In the genomic region with DNA sequence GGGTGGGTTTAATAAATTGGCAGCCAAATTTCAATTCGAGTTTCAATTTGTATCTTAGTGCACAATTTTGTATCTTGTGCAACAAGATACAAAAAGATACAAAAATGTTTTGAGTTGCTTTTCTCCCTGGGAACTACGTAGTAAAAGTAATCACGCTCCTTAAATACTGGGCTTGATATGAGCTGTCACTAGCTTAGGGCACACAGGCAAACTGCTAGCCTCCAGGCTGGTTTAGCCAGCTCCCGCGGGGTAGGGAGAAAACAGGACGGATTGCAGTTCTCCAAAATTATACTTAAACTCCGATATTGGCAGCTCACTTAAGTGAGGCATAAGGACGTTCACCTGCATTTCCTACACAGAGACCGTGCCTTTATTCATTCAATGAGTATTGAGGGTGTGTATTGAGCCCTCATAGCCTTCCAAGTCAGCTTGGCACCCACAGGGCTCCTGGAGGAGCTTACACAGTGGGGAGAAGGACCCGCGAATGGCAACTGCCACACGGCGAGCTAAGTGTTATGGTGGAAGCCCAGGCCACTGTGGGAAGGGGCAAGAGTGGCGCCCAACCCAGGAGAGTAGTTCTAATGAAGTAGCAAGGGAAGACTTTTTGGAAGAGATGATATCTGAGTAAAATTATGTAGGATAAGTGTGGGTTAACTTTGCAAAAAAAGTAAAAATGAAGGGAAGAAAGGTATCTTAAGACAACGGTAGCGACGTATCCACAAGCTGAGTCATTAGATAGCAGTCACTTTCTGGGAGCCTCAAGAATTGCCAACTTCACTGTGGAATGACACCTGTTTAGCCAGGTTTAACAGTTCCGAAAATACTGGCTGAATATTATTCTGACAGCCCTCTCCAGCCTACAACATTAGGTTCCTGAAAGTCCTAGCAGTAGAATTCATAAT, we compare ENCODE assay signal across 1 cellular context.
TF ChIP-seq lines count a peak whose summit lies in the region.

No MANE protein-coding gene starts in this region.

TF ChIP-seq in H1, 55 proteins besides CTCF, POLR2A, EP300 and RAD21:
- TF ChIP-seq KDM5A (IDR thresholded peaks at IDR 0.05; ENCODE audit: low read length) (no peak), BRCA1 (IDR thresholded peaks at IDR 0.05; ENCODE audit: low read depth, low read length) (no peak), TEAD4 (IDR thresholded peaks at IDR 0.05; ENCODE audit: low read depth, low read length) (no peak), KDM1A (IDR thresholded peaks at IDR 0.05; ENCODE audit: borderline replicate concordance, low read length) (no peak), CBX8 (IDR thresholded peaks at IDR 0.05; ENCODE audit: borderline replicate concordance, low read depth, low read length) (no peak), NRF1 (IDR thresholded peaks at IDR 0.05; ENCODE audit: low read depth, low read length) (no peak), GTF2F1 (IDR thresholded peaks at IDR 0.05; ENCODE audit: borderline replicate concordance, low read depth, low read length) (no peak), HDAC2 (IDR thresholded peaks at IDR 0.05; ENCODE audit: borderline replicate concordance in 1 of 2, low read depth in 2 of 2, low read length in 2 of 2) (no peak)
- TF ChIP-seq, protein P1, sequence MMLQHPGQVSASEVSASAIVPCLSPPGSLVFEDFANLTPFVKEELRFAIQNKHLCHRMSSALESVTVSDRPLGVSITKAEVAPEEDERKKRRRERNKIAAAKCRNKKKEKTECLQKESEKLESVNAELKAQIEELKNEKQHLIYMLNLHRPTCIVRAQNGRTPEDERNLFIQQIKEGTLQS (IDR thresholded peaks at IDR 0.05; ENCODE audit: insufficient read depth, low read depth, low read length) = no peak
TF ChIP-seq in H1: peak in this region for 0.
